In genomic region chr9:22214497-22215031, GRCh38 we compare ENCODE assay signal across 15 cellular contexts.
DNase-seq lines count a peak whose midpoint lies in the region; ATAC-seq, FAIRE-seq and TF ChIP-seq lines count a peak whose summit lies in the region.
"Had no signal": no experiment of that assay in that cellular context is flagged by ENCODE, and none has a peak within 500 bp of the region (broad histone marks: within the 10 kb centered on the region; RNA-seq: fewer than 3 reads in every experiment).

No MANE protein-coding gene starts in this region.

- CTCF ChIA-PET in A549 (lab: Yijun Ruan, JAX), result interaction anchor here (2.3 to 3.5 kb wide), 2 partner anchors 24 to 402 kb away, joined by 9 to 17 read pairs; no protein-coding TSS in a partner anchor

- in situ Hi-C loops in transverse colon (cut with MboI; ENCODE audit: low pct_ligation_motif_present in 1 of 4, low pct_unique_long_range_greater_than_20kb in 1 of 4, low sequenced_read_pairs in 3 of 4), result no loop called here

- intact Hi-C loops in transverse colon (cut with DNase I; ENCODE audit: low total_unique reads), result no loop called here

- H3K27ac Mint-ChIP-seq in activated T-helper 17 cell treated with anti-CD3 and anti-CD28 coated beads, Interleukin-2, amount 50 U/mL, for 72 hours, result peak overlapping the region; percentile 1
- H3K27ac Mint-ChIP-seq: H9 had no signal

- H3K9me3 ChIP-seq in A549, result no peaks in the 10 kb centered on the region
- H3K9me3 ChIP-seq in transverse colon, result no peaks in the 10 kb centered on the region
- H3K9me3 ChIP-seq: BLaER1 treated with 17β-estradiol and CSF1 and Interleukin-3, amounts not matched to agents 10 nM and 100 nM; right atrium auricular region had no signal

- H3K4me1 ChIP-seq in A549 (peaks cover 52% of the 10 kb centered on the region), foreskin keratinocyte (peaks cover 44% of the 10 kb centered on the region), transverse colon (peaks cover 0 to 5% (median 0%) of the 10 kb centered on the region in 4 donors)
- H3K4me1 ChIP-seq: right atrium auricular region had no signal

- TF ChIP-seq EP300 in A549 (IDR thresholded peaks at IDR 0.05) (no peak), transverse colon (IDR thresholded peaks at IDR 0.05; ENCODE audit: low read depth) (no peak)

- no peak for DNase-seq in A549 (ENCODE audit: low read depth in 1 of 2, low spot score in 1 of 2)
- peak; percentile 19 for DNase-seq in DMS53 treated with DMSO at 0.1 percent for 48 hours (lab: John Stamatoyannopoulos, UW; ENCODE audit: unreplicated experiment)
- peak in 1 of 2 donors; percentile 57 for DNase-seq in foreskin keratinocyte
- DNase-seq in OCI-M1 (lab: John Stamatoyannopoulos, UW), result no peak
- no peak for DNase-seq in NCI-H524 treated with DMSO at 0.1 percent for 48 hours (lab: John Stamatoyannopoulos, UW)
- DNase-seq in transverse colon, result no peak
- DNase-seq: cortex of kidney, H9, NCI-H1048, NCI-H510A treated with DMSO at 0.1 percent for 48 hours had no signal

- peaks cover 26% of the 10 kb centered on the region for H3K4me1 Mint-ChIP-seq in activated T-helper 17 cell treated with anti-CD3 and anti-CD28 coated beads, Interleukin-2, amount 50 U/mL, for 72 hours

- no peaks in the 10 kb centered on the region for H3K9me3 Mint-ChIP-seq in activated T-helper 17 cell treated with anti-CD3 and anti-CD28 coated beads, Interleukin-2, amount 50 U/mL, for 72 hours
- H3K9me3 Mint-ChIP-seq: H9 had no signal

- POLR2A ChIA-PET in A549 (lab: Yijun Ruan, JAX), result no interaction called here

- H3K27ac ChIP-seq in A549 (peak overlapping the region; percentile 9 to 63; a peak in 4 of 6 replicates), foreskin keratinocyte (peak overlapping the region; percentile 9), transverse colon (no peak overlapping the region)
- H3K27ac ChIP-seq: BLaER1 treated with 17β-estradiol and CSF1 and Interleukin-3, amounts not matched to agents 10 nM and 100 nM; right atrium auricular region had no signal

- no peaks in the 10 kb centered on the region for H3K36me3 ChIP-seq in transverse colon
- H3K36me3 ChIP-seq: BLaER1 treated with 17β-estradiol and CSF1 and Interleukin-3, amounts not matched to agents 10 nM and 100 nM; right atrium auricular region had no signal

- H3K4me3 ChIP-seq in A549 (no peak overlapping the region), transverse colon (no peak overlapping the region)
- H3K4me3 ChIP-seq: BLaER1 treated with 17β-estradiol and CSF1 and Interleukin-3, amounts not matched to agents 10 nM and 100 nM; right atrium auricular region had no signal

- H3K27me3 ChIP-seq in foreskin keratinocyte (no peaks in the 10 kb centered on the region), transverse colon (no peaks in the 10 kb centered on the region)
- H3K27me3 ChIP-seq: right atrium auricular region had no signal

- TF ChIP-seq CTCF in A549 (IDR thresholded peaks at IDR 0.05) (no peak), foreskin keratinocyte (conservative IDR thresholded peaks at IDR 0.05) (no peak), transverse colon (IDR thresholded peaks at IDR 0.05) (no peak)

- TF ChIP-seq POLR2A in A549 (IDR thresholded peaks at IDR 0.05; ENCODE audit: low read length), result no peak
- no peak for TF ChIP-seq POLR2A in transverse colon (IDR thresholded peaks at IDR 0.05)

- no peak for FAIRE-seq in A549 (lab: Jason Lieb, UNC)
- FAIRE-seq: frontal cortex had no signal

- no peak for TF ChIP-seq RAD21 in A549 (conservative IDR thresholded peaks at IDR 0.05 in 1 of 2, IDR thresholded peaks at IDR 0.05 in 1 of 2)

- no peaks in the 10 kb centered on the region for H3K36me3 Mint-ChIP-seq in activated T-helper 17 cell treated with anti-CD3 and anti-CD28 coated beads, Interleukin-2, amount 50 U/mL, for 72 hours (ENCODE audit: low read depth)

- no peak overlapping the region for H3K4me2 ChIP-seq in A549

- no peak for ATAC-seq in A549
- ATAC-seq in activated T-helper 17 cell treated with anti-CD3 and anti-CD28 coated beads, Interleukin-2, amount 50 U/mL, for 72 hours (replicated peaks), result peak; percentile 50
- peak; percentile 20 for ATAC-seq in foreskin keratinocyte
- no peak for ATAC-seq in GM21717 (IDR thresholded peaks at IDR 0.05; ENCODE audit: unreplicated experiment)

- H3K4me3 Mint-ChIP-seq in activated T-helper 17 cell treated with anti-CD3 and anti-CD28 coated beads, Interleukin-2, amount 50 U/mL, for 72 hours, result peak overlapping the region; percentile 1
- H3K4me3 Mint-ChIP-seq: H9 had no signal

- WGBS in A549 (ENCODE audit: missing lambda C conversion rate), result 87% methylated on average over 2 of the region's 2 CpGs
- WGBS in transverse colon (ENCODE audit: low coverage in 1 of 2), 2 donors, result 59 to 65% methylated on average over 2 of the region's 2 CpGs

- no peaks in the 10 kb centered on the region for H3K27me3 Mint-ChIP-seq in activated T-helper 17 cell treated with anti-CD3 and anti-CD28 coated beads, Interleukin-2, amount 50 U/mL, for 72 hours

TF ChIP-seq in A549, 52 proteins besides CTCF, POLR2A, EP300 and RAD21:
- TF ChIP-seq HOXA7 (CRISPR knock-in tag; IDR thresholded peaks at IDR 0.05) (no peak), RFX5 (IDR thresholded peaks at IDR 0.05) (no peak), REST (IDR thresholded peaks at IDR 0.05) (no peak), E2F6 (IDR thresholded peaks at IDR 0.05; ENCODE audit: borderline replicate concordance, low read depth) (no peak), EHF (CRISPR knock-in tag; IDR thresholded peaks at IDR 0.05) (no peak), POLR2AphosphoS2 (conservative IDR thresholded peaks at IDR 0.05; ENCODE audit: low read length) (no peak)
TF ChIP-seq in A549: peak in this region for 0.

Comparison
In these comparisons a context has a peak if more than half of its experiments do, and no peak if none do; other contexts are left out.
1. ATAC-seq: peak in activated T-helper 17 cell treated with anti-CD3 and anti-CD28 coated beads, Interleukin-2, amount 50 U/mL, for 72 hours (single experiment) and foreskin keratinocyte (single experiment); none in A549 (0 of 2) and GM21717 (single experiment).
2. H3K27ac ChIP-seq: peak in A549 (2 of 2) and foreskin keratinocyte (single experiment); none in transverse colon (0 of 4).